20 cellular contexts compared by ENCODE assay signal in the genomic region with DNA sequence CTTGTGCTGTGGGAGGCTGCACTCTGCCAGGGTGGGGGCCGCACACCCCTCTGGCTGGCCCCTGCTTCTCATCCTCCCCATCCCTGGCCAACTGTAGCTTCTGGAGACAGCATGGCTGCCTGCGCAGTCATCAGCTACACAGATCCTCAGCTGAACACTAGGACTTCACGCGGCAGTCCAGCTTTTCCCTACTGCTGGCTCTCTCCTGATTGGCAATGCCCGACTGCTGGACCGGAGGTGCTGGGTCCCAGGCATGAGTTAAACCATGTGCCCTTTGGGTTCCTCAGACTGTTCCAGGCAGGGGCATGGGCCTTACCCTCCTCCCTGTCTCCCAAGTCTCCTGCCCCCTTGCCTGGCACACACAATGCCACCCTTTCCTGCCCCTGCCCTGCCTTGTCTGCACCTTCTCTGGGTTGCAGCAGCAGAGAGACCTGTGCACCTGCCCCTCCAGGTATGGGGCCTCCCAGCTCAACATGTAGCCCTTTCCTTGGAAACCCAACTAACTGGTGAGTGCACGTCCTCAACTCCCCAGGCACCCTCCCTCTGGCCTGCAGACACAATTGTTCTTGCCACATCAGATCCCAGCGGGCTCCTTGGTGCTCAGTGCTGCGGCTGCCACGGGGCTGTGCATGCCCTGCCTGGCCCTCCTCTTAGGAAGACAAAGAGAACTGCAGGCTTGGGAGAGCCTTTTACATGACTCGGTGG.
"Had no signal": no experiment of that assay in that cellular context is flagged by ENCODE, and none has a peak within 500 bp of the region (broad histone marks: within the 10 kb centered on the region; RNA-seq: fewer than 3 reads in every experiment).

No MANE protein-coding gene starts in this region.

- H3K4me3 ChIP-seq: cardiac muscle cell, lung, ovary, psoas muscle, SJCRH30, tibial artery had no signal

- H3K27me3 ChIP-seq: cardiac muscle cell, ovary, SJCRH30, tibial artery had no signal

- H3K36me3 ChIP-seq: cardiac muscle cell, ovary, tibial artery had no signal

- H3K9me3 ChIP-seq: psoas muscle, SJCRH30 had no signal

- H3K4me1 ChIP-seq: psoas muscle, SJCRH30, tibial artery had no signal

- H3K27ac ChIP-seq: cardiac muscle cell, epithelial cell of prostate, ovary, psoas muscle, SJCRH30, tibial artery had no signal

- DNase-seq: activated CD4-positive, alpha-beta T cell treated with anti-CD3 and anti-CD28 coated beads, Interleukin-2, amount 10 ng/mL, durations not matched to agents 7 days and 5 days; activated CD4-positive, CD25-positive, alpha-beta regulatory T cell; activated naive CD4-positive, alpha-beta T cell treated with Interleukin-2 at 50 U/mL for 16 hours; activated naive CD8-positive, alpha-beta T cell treated with anti-CD3 and anti-CD28 coated beads, Interleukin-2, amount 10 ng/mL, durations not matched to agents 7 days and 5 days; activated T-cell treated with anti-CD3 and anti-CD28 coated beads, Interleukin-2, amount 50 U/mL, for 1 hour; amygdala; foreskin fibroblast; left cardiac atrium; ovary; psoas muscle; right cardiac atrium; SJCRH30; stimulated activated CD4-positive, alpha-beta T cell treated with anti-CD3 and anti-CD28 coated beads, Interleukin-15, amount 100 ng/mL, for 24 hours; stimulated activated CD4-positive, alpha-beta T cell treated with anti-CD3 and anti-CD28 coated beads, Interleukin-4, amount 100 ng/mL, for 24 hours; stimulated activated naive B cell treated with anti-CD40 and anti-IgM and Interleukin-4, amounts not matched to agents 10 μg/mL and 1 μg/mL and 100 μg/mL, for 72 hours; T1000; tibial artery had no signal

- ATAC-seq: left cardiac atrium; psoas muscle; right cardiac atrium; stimulated activated naive B cell treated with anti-CD40 and anti-IgM and Interleukin-4, amounts not matched to agents 10 μg/mL and 1 μg/mL and 100 μg/mL, for 72 hours had no signal
